1 cellular context compared by ENCODE assay signal in the genomic region with DNA sequence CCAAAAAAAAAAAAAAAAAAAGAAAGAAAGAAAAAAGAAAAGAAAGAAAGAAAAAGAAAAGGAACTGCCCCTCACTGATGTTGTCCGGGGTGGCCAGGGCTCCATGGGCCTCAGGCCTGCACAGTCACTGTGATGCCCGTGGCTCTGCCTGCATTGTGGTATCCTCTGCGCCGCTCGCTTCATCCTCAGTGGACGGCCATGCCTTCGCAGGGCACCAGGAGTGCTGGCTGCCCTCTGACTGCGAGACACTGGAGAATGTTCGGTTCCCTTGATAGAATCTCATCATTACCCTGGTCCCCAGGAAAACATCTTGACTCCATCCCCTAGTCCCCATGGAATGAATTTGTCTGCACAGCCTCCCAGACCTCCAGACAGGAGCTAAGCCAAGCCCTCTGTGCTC.
TF ChIP-seq lines count a peak whose summit lies in the region.

No MANE protein-coding gene starts in this region.

TF ChIP-seq in H1, 55 proteins besides CTCF, POLR2A, EP300 and RAD21 (continued from another document):
- TF ChIP-seq, protein P1, sequence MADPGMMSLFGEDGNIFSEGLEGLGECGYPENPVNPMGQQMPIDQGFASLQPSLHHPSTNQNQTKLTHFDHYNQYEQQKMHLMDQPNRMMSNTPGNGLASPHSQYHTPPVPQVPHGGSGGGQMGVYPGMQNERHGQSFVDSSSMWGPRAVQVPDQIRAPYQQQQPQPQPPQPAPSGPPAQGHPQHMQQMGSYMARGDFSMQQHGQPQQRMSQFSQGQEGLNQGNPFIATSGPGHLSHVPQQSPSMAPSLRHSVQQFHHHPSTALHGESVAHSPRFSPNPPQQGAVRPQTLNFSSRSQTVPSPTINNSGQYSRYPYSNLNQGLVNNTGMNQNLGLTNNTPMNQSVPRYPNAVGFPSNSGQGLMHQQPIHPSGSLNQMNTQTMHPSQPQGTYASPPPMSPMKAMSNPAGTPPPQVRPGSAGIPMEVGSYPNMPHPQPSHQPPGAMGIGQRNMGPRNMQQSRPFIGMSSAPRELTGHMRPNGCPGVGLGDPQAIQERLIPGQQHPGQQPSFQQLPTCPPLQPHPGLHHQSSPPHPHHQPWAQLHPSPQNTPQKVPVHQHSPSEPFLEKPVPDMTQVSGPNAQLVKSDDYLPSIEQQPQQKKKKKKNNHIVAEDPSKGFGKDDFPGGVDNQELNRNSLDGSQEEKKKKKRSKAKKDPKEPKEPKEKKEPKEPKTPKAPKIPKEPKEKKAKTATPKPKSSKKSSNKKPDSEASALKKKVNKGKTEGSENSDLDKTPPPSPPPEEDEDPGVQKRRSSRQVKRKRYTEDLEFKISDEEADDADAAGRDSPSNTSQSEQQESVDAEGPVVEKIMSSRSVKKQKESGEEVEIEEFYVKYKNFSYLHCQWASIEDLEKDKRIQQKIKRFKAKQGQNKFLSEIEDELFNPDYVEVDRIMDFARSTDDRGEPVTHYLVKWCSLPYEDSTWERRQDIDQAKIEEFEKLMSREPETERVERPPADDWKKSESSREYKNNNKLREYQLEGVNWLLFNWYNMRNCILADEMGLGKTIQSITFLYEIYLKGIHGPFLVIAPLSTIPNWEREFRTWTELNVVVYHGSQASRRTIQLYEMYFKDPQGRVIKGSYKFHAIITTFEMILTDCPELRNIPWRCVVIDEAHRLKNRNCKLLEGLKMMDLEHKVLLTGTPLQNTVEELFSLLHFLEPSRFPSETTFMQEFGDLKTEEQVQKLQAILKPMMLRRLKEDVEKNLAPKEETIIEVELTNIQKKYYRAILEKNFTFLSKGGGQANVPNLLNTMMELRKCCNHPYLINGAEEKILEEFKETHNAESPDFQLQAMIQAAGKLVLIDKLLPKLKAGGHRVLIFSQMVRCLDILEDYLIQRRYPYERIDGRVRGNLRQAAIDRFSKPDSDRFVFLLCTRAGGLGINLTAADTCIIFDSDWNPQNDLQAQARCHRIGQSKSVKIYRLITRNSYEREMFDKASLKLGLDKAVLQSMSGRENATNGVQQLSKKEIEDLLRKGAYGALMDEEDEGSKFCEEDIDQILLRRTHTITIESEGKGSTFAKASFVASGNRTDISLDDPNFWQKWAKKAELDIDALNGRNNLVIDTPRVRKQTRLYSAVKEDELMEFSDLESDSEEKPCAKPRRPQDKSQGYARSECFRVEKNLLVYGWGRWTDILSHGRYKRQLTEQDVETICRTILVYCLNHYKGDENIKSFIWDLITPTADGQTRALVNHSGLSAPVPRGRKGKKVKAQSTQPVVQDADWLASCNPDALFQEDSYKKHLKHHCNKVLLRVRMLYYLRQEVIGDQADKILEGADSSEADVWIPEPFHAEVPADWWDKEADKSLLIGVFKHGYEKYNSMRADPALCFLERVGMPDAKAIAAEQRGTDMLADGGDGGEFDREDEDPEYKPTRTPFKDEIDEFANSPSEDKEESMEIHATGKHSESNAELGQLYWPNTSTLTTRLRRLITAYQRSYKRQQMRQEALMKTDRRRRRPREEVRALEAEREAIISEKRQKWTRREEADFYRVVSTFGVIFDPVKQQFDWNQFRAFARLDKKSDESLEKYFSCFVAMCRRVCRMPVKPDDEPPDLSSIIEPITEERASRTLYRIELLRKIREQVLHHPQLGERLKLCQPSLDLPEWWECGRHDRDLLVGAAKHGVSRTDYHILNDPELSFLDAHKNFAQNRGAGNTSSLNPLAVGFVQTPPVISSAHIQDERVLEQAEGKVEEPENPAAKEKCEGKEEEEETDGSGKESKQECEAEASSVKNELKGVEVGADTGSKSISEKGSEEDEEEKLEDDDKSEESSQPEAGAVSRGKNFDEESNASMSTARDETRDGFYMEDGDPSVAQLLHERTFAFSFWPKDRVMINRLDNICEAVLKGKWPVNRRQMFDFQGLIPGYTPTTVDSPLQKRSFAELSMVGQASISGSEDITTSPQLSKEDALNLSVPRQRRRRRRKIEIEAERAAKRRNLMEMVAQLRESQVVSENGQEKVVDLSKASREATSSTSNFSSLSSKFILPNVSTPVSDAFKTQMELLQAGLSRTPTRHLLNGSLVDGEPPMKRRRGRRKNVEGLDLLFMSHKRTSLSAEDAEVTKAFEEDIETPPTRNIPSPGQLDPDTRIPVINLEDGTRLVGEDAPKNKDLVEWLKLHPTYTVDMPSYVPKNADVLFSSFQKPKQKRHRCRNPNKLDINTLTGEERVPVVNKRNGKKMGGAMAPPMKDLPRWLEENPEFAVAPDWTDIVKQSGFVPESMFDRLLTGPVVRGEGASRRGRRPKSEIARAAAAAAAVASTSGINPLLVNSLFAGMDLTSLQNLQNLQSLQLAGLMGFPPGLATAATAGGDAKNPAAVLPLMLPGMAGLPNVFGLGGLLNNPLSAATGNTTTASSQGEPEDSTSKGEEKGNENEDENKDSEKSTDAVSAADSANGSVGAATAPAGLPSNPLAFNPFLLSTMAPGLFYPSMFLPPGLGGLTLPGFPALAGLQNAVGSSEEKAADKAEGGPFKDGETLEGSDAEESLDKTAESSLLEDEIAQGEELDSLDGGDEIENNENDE (IDR thresholded peaks at IDR 0.05; ENCODE audit: insufficient replicate concordance, low read length), result no peak
- TF ChIP-seq SIRT6 (IDR thresholded peaks at IDR 0.05; ENCODE audit: low read length) (no peak), SP2 (IDR thresholded peaks at IDR 0.05; ENCODE audit: low read length) (no peak), EZH2 (IDR thresholded peaks at IDR 0.05; ENCODE audit: low read depth, low read length, severe bottlenecking) (no peak), TCF12 (IDR thresholded peaks at IDR 0.05; ENCODE audit: low read depth, low read length) (no peak), EGR1 (IDR thresholded peaks at IDR 0.05; ENCODE audit: borderline replicate concordance, low read depth, low read length) (no peak), CHD1 (IDR thresholded peaks at IDR 0.05; ENCODE audit: low read depth, low read length) (no peak), SP4 (IDR thresholded peaks at IDR 0.05; ENCODE audit: low read length) (no peak), POU5F1 (IDR thresholded peaks at IDR 0.05; ENCODE audit: low read depth, low read length) (no peak), GTF2F1 (IDR thresholded peaks at IDR 0.05; ENCODE audit: borderline replicate concordance, low read depth, low read length) (no peak), RNF2 (IDR thresholded peaks at IDR 0.05; ENCODE audit: borderline replicate concordance, low read depth, low read length, missing control alignments, poor library complexity, severe bottlenecking) (no peak), PHF8 (conservative IDR thresholded peaks at IDR 0.05; ENCODE audit: low read depth, low read length) (no peak), YY1 (IDR thresholded peaks at IDR 0.05; ENCODE audit: low read depth, low read length) (no peak), NRF1 (IDR thresholded peaks at IDR 0.05; ENCODE audit: low read depth, low read length) (no peak)
- TF ChIP-seq, protein P2, sequence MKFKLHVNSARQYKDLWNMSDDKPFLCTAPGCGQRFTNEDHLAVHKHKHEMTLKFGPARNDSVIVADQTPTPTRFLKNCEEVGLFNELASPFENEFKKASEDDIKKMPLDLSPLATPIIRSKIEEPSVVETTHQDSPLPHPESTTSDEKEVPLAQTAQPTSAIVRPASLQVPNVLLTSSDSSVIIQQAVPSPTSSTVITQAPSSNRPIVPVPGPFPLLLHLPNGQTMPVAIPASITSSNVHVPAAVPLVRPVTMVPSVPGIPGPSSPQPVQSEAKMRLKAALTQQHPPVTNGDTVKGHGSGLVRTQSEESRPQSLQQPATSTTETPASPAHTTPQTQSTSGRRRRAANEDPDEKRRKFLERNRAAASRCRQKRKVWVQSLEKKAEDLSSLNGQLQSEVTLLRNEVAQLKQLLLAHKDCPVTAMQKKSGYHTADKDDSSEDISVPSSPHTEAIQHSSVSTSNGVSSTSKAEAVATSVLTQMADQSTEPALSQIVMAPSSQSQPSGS (IDR thresholded peaks at IDR 0.05; ENCODE audit: low read length), result no peak
